In genomic region chr12:45879363-45879895, GRCh38 we compare ENCODE assay signal across 13 cellular contexts.
A peak's percentile ranks its signal among the peaks of the same experiment; 100 is the strongest.
DNase-seq lines count a peak whose midpoint lies in the region; ATAC-seq and TF ChIP-seq lines count a peak whose summit lies in the region.
"Had no signal": no experiment of that assay in that cellular context is flagged by ENCODE, and none has a peak within 500 bp of the region (broad histone marks: within the 10 kb centered on the region; RNA-seq: fewer than 3 reads in every experiment).

No MANE protein-coding gene starts in this region.

- no peak overlapping the region for H3K4me2 ChIP-seq in mesenchymal stem cell (ENCODE audit: low read length, poor library complexity, severe bottlenecking)

- H4K8ac ChIP-seq in mesenchymal stem cell (ENCODE audit: low read length) = no peak overlapping the region

- intact Hi-C loops in right cardiac atrium (cut with DNase I) (no loop called here), Right ventricle myocardium inferior (cut with DNase I) (no loop called here), upper lobe of right lung (cut with DNase I) (no loop called here)

- TF ChIP-seq CTCF in upper lobe of right lung (IDR thresholded peaks at IDR 0.05) = no peak

- H3K4me1 ChIP-seq in right cardiac atrium (ENCODE audit: control insufficient read depth, insufficient read depth, low read length) (peaks cover 4% of the 10 kb centered on the region), mesenchymal stem cell (ENCODE audit: control insufficient read depth, insufficient read depth, low read depth, low read length) (no peaks in the 10 kb centered on the region), upper lobe of right lung (peaks cover 19% of the 10 kb centered on the region)

- H2AK5ac ChIP-seq in mesenchymal stem cell (ENCODE audit: low read length, severe bottlenecking) = no peak overlapping the region

- H3K4me3 ChIP-seq in right cardiac atrium (ENCODE audit: low read length) (peak overlapping the region; percentile 25), mesenchymal stem cell (ENCODE audit: insufficient read depth in 1 of 2, low read depth in 1 of 2, low read length in 2 of 2) (no peak overlapping the region), upper lobe of right lung (no peak overlapping the region)

- H2AFZ ChIP-seq in mesenchymal stem cell (ENCODE audit: low read depth, low read length) = no peak overlapping the region

- ATAC-seq in right cardiac atrium (no peak), Right ventricle myocardium inferior (no peak), upper lobe of right lung (no peak), GM19397 (IDR thresholded peaks at IDR 0.05; ENCODE audit: unreplicated experiment) (no peak)
- no peak for ATAC-seq in activated T-helper 17 cell treated with anti-CD3 and anti-CD28 coated beads, Interleukin-2, amount 50 U/mL, for 72 hours (replicated peaks)

- no peaks in the 10 kb centered on the region for H3K9me3 Mint-ChIP-seq in activated T-helper 17 cell treated with anti-CD3 and anti-CD28 coated beads, Interleukin-2, amount 50 U/mL, for 72 hours

- H3K27ac ChIP-seq in right cardiac atrium (ENCODE audit: low read length) (no peak overlapping the region), mesenchymal stem cell (ENCODE audit: low read length, poor library complexity, severe bottlenecking) (no peak overlapping the region), upper lobe of right lung (peak overlapping the region; percentile 59)
- H3K27ac ChIP-seq: epithelial cell of prostate had no signal

- H2BK5ac ChIP-seq in mesenchymal stem cell (ENCODE audit: low read depth, low read length, poor library complexity, severe bottlenecking) = no peak overlapping the region

- peaks cover 39% of the 10 kb centered on the region for H3K4me1 Mint-ChIP-seq in activated T-helper 17 cell treated with anti-CD3 and anti-CD28 coated beads, Interleukin-2, amount 50 U/mL, for 72 hours

- H2BK120ac ChIP-seq in mesenchymal stem cell (ENCODE audit: low read depth, low read length) = no peak overlapping the region

- no peak overlapping the region for H4K91ac ChIP-seq in mesenchymal stem cell (ENCODE audit: low read length)

- peaks cover 21% of the 10 kb centered on the region for H3K79me1 ChIP-seq in mesenchymal stem cell (replicated peaks; ENCODE audit: low read length, poor library complexity, severe bottlenecking)

- H3K23ac ChIP-seq in mesenchymal stem cell (ENCODE audit: low read length in 2 of 2) = no peak overlapping the region

- WGBS in right cardiac atrium = 79% methylated on average over 2 of the region's 2 CpGs
- 73% methylated on average over 2 of the region's 2 CpGs for WGBS in mesenchymal stem cell

- H3K27ac Mint-ChIP-seq in activated T-helper 17 cell treated with anti-CD3 and anti-CD28 coated beads, Interleukin-2, amount 50 U/mL, for 72 hours = peak overlapping the region; percentile 47

- H3K4ac ChIP-seq in mesenchymal stem cell (ENCODE audit: low read depth in 1 of 2, low read length in 2 of 2) = no peak overlapping the region

- no peaks in the 10 kb centered on the region for H3K9me3 ChIP-seq in right cardiac atrium (ENCODE audit: control insufficient read depth, low read length)
- H3K9me3 ChIP-seq in mesenchymal stem cell (ENCODE audit: control insufficient read depth, low read length) = peaks cover 8% of the 10 kb centered on the region
- H3K9me3 ChIP-seq in upper lobe of right lung = no peaks in the 10 kb centered on the region

- peaks cover 85% of the 10 kb centered on the region for H3K36me3 Mint-ChIP-seq in activated T-helper 17 cell treated with anti-CD3 and anti-CD28 coated beads, Interleukin-2, amount 50 U/mL, for 72 hours (ENCODE audit: low read depth)

- peak overlapping the region; percentile 64 for H3K4me3 Mint-ChIP-seq in activated T-helper 17 cell treated with anti-CD3 and anti-CD28 coated beads, Interleukin-2, amount 50 U/mL, for 72 hours

- no peaks in the 10 kb centered on the region for H3K27me3 Mint-ChIP-seq in activated T-helper 17 cell treated with anti-CD3 and anti-CD28 coated beads, Interleukin-2, amount 50 U/mL, for 72 hours

- H2BK12ac ChIP-seq in mesenchymal stem cell (ENCODE audit: low read length in 2 of 2) = no peak overlapping the region

- DNase-seq in right cardiac atrium (no peak), Right ventricle myocardium inferior (ENCODE audit: missing footprints) (no peak), mesenchymal stem cell (peak; percentile 23), upper lobe of right lung (no peak), HPDE6-E6E7 (ENCODE audit: extremely low spot score) (no peak), NCI-H1417 (lab: John Stamatoyannopoulos, UW) (no peak)
- DNase-seq: KBM-7; NCI-H187; stimulated activated CD4-positive, alpha-beta T cell treated with anti-CD3 and anti-CD28 coated beads, Interleukin-4, amount 100 ng/mL, for 24 hours; stimulated activated naive CD4-positive, alpha-beta T cell had no signal

- peak overlapping the region; percentile 37 for H3K9ac ChIP-seq in mesenchymal stem cell (ENCODE audit: low read length)

- H2BK15ac ChIP-seq in mesenchymal stem cell (ENCODE audit: low read depth, poor library complexity, severe bottlenecking) = no peak overlapping the region

- no peak overlapping the region for H3K18ac ChIP-seq in mesenchymal stem cell (ENCODE audit: low read depth in 1 of 2, low read length in 2 of 2)

- H3K36me3 ChIP-seq in mesenchymal stem cell (ENCODE audit: control insufficient read depth in 1 of 2, insufficient read depth in 2 of 2, low read depth in 1 of 2, low read length in 2 of 2) (peaks cover 5 to 35% of the 10 kb centered on the region in 2 experiments), upper lobe of right lung (peaks cover 10% of the 10 kb centered on the region)

- H3K27me3 ChIP-seq in right cardiac atrium (ENCODE audit: control insufficient read depth, insufficient read depth) = no peaks in the 10 kb centered on the region
- no peaks in the 10 kb centered on the region for H3K27me3 ChIP-seq in mesenchymal stem cell (ENCODE audit: control insufficient read depth in 1 of 2, insufficient read depth in 1 of 2, low read length in 2 of 2)
- H3K27me3 ChIP-seq in upper lobe of right lung = no peaks in the 10 kb centered on the region

- no peak overlapping the region for H3K14ac ChIP-seq in mesenchymal stem cell (ENCODE audit: low read length in 2 of 2)
